ENCODE assay signal across 26 cellular contexts in genomic region chr3:141170678-141171295, GRCh38.
"Had no signal": no experiment of that assay in that cellular context is flagged by ENCODE, and none has a peak within 500 bp of the region (broad histone marks: within the 10 kb centered on the region; RNA-seq: fewer than 3 reads in every experiment).

No MANE protein-coding gene starts in this region.

- H3K9me3 ChIP-seq: gastrocnemius medialis had no signal

- H3K36me3 ChIP-seq: brain microvascular endothelial cell, gastrocnemius medialis, heart left ventricle, WERI-Rb-1 had no signal

- DNase-seq: activated B cell treated with CpG ODN at 0.5 μM for 24 hours; activated CD4-positive, alpha-beta T cell treated with anti-CD3 and anti-CD28 coated beads for 48 hours; activated CD4-positive, alpha-beta T cell treated with anti-CD3 and anti-CD28 coated beads, Interleukin-2, amount 50 U/mL, for 1 hour; activated CD4-positive, alpha-beta T cell treated with anti-CD3 and anti-CD28 coated beads, Interleukin-2, amount 50 U/mL, for 48 hours; activated CD8-positive, alpha-beta memory T cell treated with anti-CD3 and anti-CD28 coated beads for 24 hours; activated CD8-positive, alpha-beta T cell treated with anti-CD3 and anti-CD28 coated beads for 36 hours; activated effector memory CD4-positive, alpha-beta T cell treated with Interleukin-2 at 50 U/mL for 16 hours; activated gamma-delta T cell treated with Interleukin-2 at 50 U/mL for 16 hours; activated naive CD4-positive, alpha-beta T cell treated with anti-CD3 and anti-CD28 coated beads, Interleukin-2, amount 50 U/mL, for 16 hours; activated naive CD4-positive, alpha-beta T cell treated with Interleukin-2 at 50 U/mL for 16 hours; activated T-cell treated with anti-CD3 and anti-CD28 coated beads, Interleukin-2, amount 50 U/mL, for 4 hours; amniotic stem cell; anterior cingulate cortex; brain microvascular endothelial cell; dorsolateral prefrontal cortex; effector memory CD4-positive, alpha-beta T cell; endodermal cell; gastrocnemius medialis; glutamatergic neuron; heart left ventricle; T-helper 17 cell; T1000; WERI-Rb-1 had no signal

- FAIRE-seq: astrocyte, bronchial epithelial cell had no signal

- H3K4me3 ChIP-seq: coronary artery, dorsolateral prefrontal cortex, gastrocnemius medialis, heart left ventricle had no signal

- H3K27me3 ChIP-seq: brain microvascular endothelial cell, gastrocnemius medialis, heart left ventricle had no signal

- H3K27ac ChIP-seq: brain microvascular endothelial cell, coronary artery, dorsolateral prefrontal cortex, gastrocnemius medialis, heart left ventricle, WERI-Rb-1 had no signal

- H3K4me1 ChIP-seq: gastrocnemius medialis, heart left ventricle had no signal
